ENCODE assay signal across 35 cellular contexts in genomic region chr19:15893498-15893897, GRCh38. TPM values are rescaled to one million over a fixed set of nuclear protein-coding genes. Genes with fewer than 3 reads are reported as not detected.
"Had no signal": no experiment of that assay in that cellular context is flagged by ENCODE, and none has a peak within 500 bp of the region (broad histone marks: within the 10 kb centered on the region; RNA-seq: fewer than 3 reads in every experiment).

No MANE protein-coding gene starts in this region.

- H3K4me1 Mint-ChIP-seq: activated CD4-positive, alpha-beta T cell treated with anti-CD3 and anti-CD28 coated beads for 36 hours; naive B cell; nephron progenitor cell; stimulated activated memory B cell treated with anti-CD40 and anti-IgM and Interleukin-4, amounts not matched to agents 10 μg/mL and 1 μg/mL and 100 μg/mL, for 72 hours; stimulated activated naive CD8-positive, alpha-beta T cell treated with anti-CD3 and anti-CD28 coated beads, Interleukin-15, amount 100 ng/mL, for 72 hours had no signal

- H3K36me3 Mint-ChIP-seq: activated CD4-positive, alpha-beta memory T cell treated with anti-CD3 and anti-CD28 coated beads for 36 hours; stimulated activated memory B cell treated with anti-CD40 and anti-IgM and Interleukin-4, amounts not matched to agents 10 μg/mL and 1 μg/mL and 100 μg/mL, for 72 hours had no signal

- H3K36me3 ChIP-seq: brain microvascular endothelial cell, heart left ventricle, left lung, lower lobe of right lung, ovary, upper lobe of left lung had no signal

- DNase-seq: activated CD4-positive, alpha-beta memory T cell treated with anti-CD3 and anti-CD28 coated beads for 36 hours; activated CD4-positive, alpha-beta T cell treated with anti-CD3 and anti-CD28 coated beads for 36 hours; activated CD4-positive, CD25-positive, alpha-beta regulatory T cell; activated CD8-positive, alpha-beta memory T cell treated with anti-CD3 and anti-CD28 coated beads, Interleukin-2, amount 50 U/mL, for 48 hours; activated gamma-delta T cell; activated naive CD4-positive, alpha-beta T cell treated with anti-CD3 and anti-CD28 coated beads, Interleukin-2, amount 50 U/mL, for 16 hours; activated T-cell treated with anti-CD3 and anti-CD28 coated beads, Interleukin-2, amount 50 U/mL, for 24 hours; amniotic stem cell; brain microvascular endothelial cell; caudate nucleus; foreskin keratinocyte; heart left ventricle; left lung; lower lobe of right lung; mesendoderm; naive B cell; nephron progenitor cell; ovary; stimulated activated CD4-positive, alpha-beta T cell treated with anti-CD3 and anti-CD28 coated beads, Interleukin-1b, Interleukin-23, amount 100 ng/mL, for 48 hours; stimulated activated CD4-positive, alpha-beta T cell treated with anti-CD3 and anti-CD28 coated beads, Interleukin-4, amount 100 ng/mL, for 4 hours; stimulated activated CD8-positive, alpha-beta memory T cell treated with anti-CD3 and anti-CD28 coated beads, Interleukin-4, amount 100 ng/mL, for 48 hours; stimulated activated naive CD8-positive, alpha-beta T cell treated with anti-CD3 and anti-CD28 coated beads, Interleukin-15, amount 100 ng/mL, for 72 hours; substantia nigra had no signal

- H3K27me3 Mint-ChIP-seq: progenitor cell of endocrine pancreas; stimulated activated naive CD8-positive, alpha-beta T cell treated with anti-CD3 and anti-CD28 coated beads, Interleukin-15, amount 100 ng/mL, for 72 hours had no signal

- H3K27me3 ChIP-seq: brain microvascular endothelial cell, foreskin keratinocyte, ovary, upper lobe of left lung had no signal

- H3K27ac ChIP-seq: brain microvascular endothelial cell, foreskin keratinocyte, heart left ventricle, left lung, lower lobe of right lung, ovary, skin epidermis, upper lobe of left lung had no signal

- H3K4me3 ChIP-seq: heart left ventricle, left lung, lower lobe of right lung, ovary, skin epidermis, upper lobe of left lung had no signal

- H3K9me3 ChIP-seq: heart left ventricle, left lung, lower lobe of right lung, ovary, upper lobe of left lung had no signal

- H3K4me1 ChIP-seq: foreskin keratinocyte, heart left ventricle, left lung, lower lobe of right lung, upper lobe of left lung had no signal

- H3K27ac Mint-ChIP-seq: activated CD4-positive, alpha-beta memory T cell treated with anti-CD3 and anti-CD28 coated beads for 36 hours; activated CD4-positive, alpha-beta T cell treated with anti-CD3 and anti-CD28 coated beads for 36 hours; activated T-cell treated with anti-CD3 and anti-CD28 coated beads, Interleukin-2, amount 50 U/mL, for 24 hours; nephron progenitor cell; progenitor cell of endocrine pancreas; stimulated activated memory B cell treated with anti-CD40 and anti-IgM and Interleukin-4, amounts not matched to agents 10 μg/mL and 1 μg/mL and 100 μg/mL, for 72 hours; stimulated activated naive CD8-positive, alpha-beta T cell treated with anti-CD3 and anti-CD28 coated beads, Interleukin-15, amount 100 ng/mL, for 72 hours had no signal

- ATAC-seq: activated CD4-positive, alpha-beta T cell treated with anti-CD3 and anti-CD28 coated beads for 36 hours; esophagus mucosa; foreskin keratinocyte; heart left ventricle; left lung; lower lobe of right lung; sciatic nerve; stimulated activated memory B cell treated with anti-CD40 and anti-IgM and Interleukin-4, amounts not matched to agents 10 μg/mL and 1 μg/mL and 100 μg/mL, for 72 hours; stimulated activated naive CD8-positive, alpha-beta T cell treated with anti-CD3 and anti-CD28 coated beads, Interleukin-15, amount 100 ng/mL, for 72 hours had no signal

- H3K9me3 Mint-ChIP-seq: activated CD4-positive, alpha-beta memory T cell treated with anti-CD3 and anti-CD28 coated beads for 36 hours; activated T-cell treated with anti-CD3 and anti-CD28 coated beads, Interleukin-2, amount 50 U/mL, for 24 hours; stimulated activated naive CD8-positive, alpha-beta T cell treated with anti-CD3 and anti-CD28 coated beads, Interleukin-15, amount 100 ng/mL, for 72 hours had no signal

- H3K4me3 Mint-ChIP-seq: activated CD4-positive, alpha-beta memory T cell treated with anti-CD3 and anti-CD28 coated beads for 36 hours; activated CD4-positive, alpha-beta T cell treated with anti-CD3 and anti-CD28 coated beads for 36 hours; activated T-cell treated with anti-CD3 and anti-CD28 coated beads, Interleukin-2, amount 50 U/mL, for 24 hours; naive B cell; nephron progenitor cell; stimulated activated memory B cell treated with anti-CD40 and anti-IgM and Interleukin-4, amounts not matched to agents 10 μg/mL and 1 μg/mL and 100 μg/mL, for 72 hours; stimulated activated naive CD8-positive, alpha-beta T cell treated with anti-CD3 and anti-CD28 coated beads, Interleukin-15, amount 100 ng/mL, for 72 hours had no signal

RNA-seq across cellular contexts. Expression of gene CYP4F2, which starts 4.4 kb away (rescaled TPM):
- total RNA-seq: activated CD4-positive, alpha-beta memory T cell treated with anti-CD3 and anti-CD28 coated beads for 36 hours; activated CD4-positive, alpha-beta T cell treated with anti-CD3 and anti-CD28 coated beads for 36 hours; astrocyte; chondrocyte; esophagus mucosa; foreskin keratinocyte; heart left ventricle; kidney epithelial cell; left lung; lower lobe of right lung; mononuclear cell; progenitor cell of endocrine pancreas; sciatic nerve; T-helper 1 cell treated with Interleukin-12 subunit alpha and Interleukin-12 subunit beta and Interleukin-4 antibody, amounts not matched to agents 30 ng/mL and 1 ng/mL, for 36 hours had no signal

RNA-seq across cellular contexts. Expression of gene CYP4F11, which starts 40.8 kb away (rescaled TPM):
- total RNA-seq: activated CD4-positive, alpha-beta memory T cell treated with anti-CD3 and anti-CD28 coated beads for 36 hours; activated CD4-positive, alpha-beta T cell treated with anti-CD3 and anti-CD28 coated beads for 36 hours; astrocyte; chondrocyte; mononuclear cell; progenitor cell of endocrine pancreas; T-helper 1 cell treated with Interleukin-12 subunit alpha and Interleukin-12 subunit beta and Interleukin-4 antibody, amounts not matched to agents 30 ng/mL and 1 ng/mL, for 36 hours had no signal

RNA-seq across cellular contexts. Expression of gene OR10H4, which starts 55.3 kb away (rescaled TPM):
- total RNA-seq: activated CD4-positive, alpha-beta memory T cell treated with anti-CD3 and anti-CD28 coated beads for 36 hours; activated CD4-positive, alpha-beta T cell treated with anti-CD3 and anti-CD28 coated beads for 36 hours; astrocyte; chondrocyte; esophagus mucosa; foreskin keratinocyte; heart left ventricle; kidney epithelial cell; left lung; lower lobe of right lung; mononuclear cell; ovary; progenitor cell of endocrine pancreas; renal cortical epithelial cell; sciatic nerve; T-helper 1 cell treated with Interleukin-12 subunit alpha and Interleukin-12 subunit beta and Interleukin-4 antibody, amounts not matched to agents 30 ng/mL and 1 ng/mL, for 36 hours; upper lobe of left lung had no signal
